Comparison of ENCODE assay signal across 8 cellular contexts in the genomic region with DNA sequence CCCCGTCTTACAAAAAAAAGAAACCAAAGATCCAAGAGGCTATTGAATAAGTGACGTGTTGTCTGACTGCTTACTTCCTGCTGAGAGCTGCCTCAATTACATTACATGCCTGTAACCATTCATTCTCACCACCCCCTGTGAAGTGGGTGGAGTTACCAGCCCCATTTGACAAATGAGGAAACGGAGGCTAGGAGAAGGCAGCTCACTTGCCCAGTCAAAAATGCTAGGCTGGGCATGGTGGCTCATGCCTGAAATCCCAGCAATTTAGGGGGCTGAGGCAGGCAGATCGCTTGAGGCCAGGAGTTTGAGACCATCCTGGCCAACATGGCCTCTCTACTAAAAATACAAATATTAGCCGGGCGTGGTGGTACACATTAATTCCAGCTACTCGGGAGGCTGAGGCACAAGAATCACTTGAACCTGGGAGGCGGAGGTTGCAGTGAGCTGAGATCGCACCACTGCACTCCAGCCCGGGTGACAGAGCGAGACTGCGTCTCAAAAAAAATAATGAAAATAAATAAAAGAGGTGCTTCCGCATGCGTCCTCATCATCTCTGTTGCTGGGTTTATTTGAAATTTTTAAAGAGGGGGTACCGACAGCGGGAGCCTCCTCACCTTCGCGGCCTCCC. TPM values are rescaled to one million over a fixed set of nuclear protein-coding genes. Genes with fewer than 3 reads are reported as not detected.
A peak's percentile ranks its signal among the peaks of the same experiment; 100 is the strongest.
DNase-seq lines count a peak whose midpoint lies in the region; ATAC-seq, FAIRE-seq and TF ChIP-seq lines count a peak whose summit lies in the region.

No MANE protein-coding gene starts in this region.

- peaks cover 29 to 85% (median 48%) of the 10 kb centered on the region in 11 experiments; a peak in 21 of 22 replicates for H4K20me1 ChIP-seq in BLaER1 treated with 17β-estradiol and CSF1 and Interleukin-3, amounts not matched to agents 10 nM and 100 nM
- H4K20me1 ChIP-seq in GM23338 (replicated peaks; ENCODE audit: insufficient read depth): peaks cover 10% of the 10 kb centered on the region; the same call in 1 of the 2 replicates

- peak overlapping the region; percentile 80 to 98 (median 92) for H3K4me3 ChIP-seq in BLaER1 treated with 17β-estradiol and CSF1 and Interleukin-3, amounts not matched to agents 10 nM and 100 nM
- H3K4me3 ChIP-seq in GM23338 (peak overlapping the region; percentile 93), tibial artery (peak overlapping the region; percentile 66 to 76)

- H3K9ac ChIP-seq in BLaER1 treated with 17β-estradiol and CSF1 and Interleukin-3, amounts not matched to agents 10 nM and 100 nM: peak overlapping the region; percentile 89 to 98 (median 92)

- peaks cover 3% of the 10 kb centered on the region; the same call in 1 of the 3 replicates for H3K9me3 Mint-ChIP-seq in GM23338
- H3K9me3 Mint-ChIP-seq in neural crest cell: no peaks in the 10 kb centered on the region

- H3K79me2 ChIP-seq in GM23338 (replicated peaks; ENCODE audit: insufficient read depth): peaks cover 68% of the 10 kb centered on the region

- peak overlapping the region; percentile 73 to 98 (median 93); a peak in 21 of 22 replicates for H3K27ac ChIP-seq in BLaER1 treated with 17β-estradiol and CSF1 and Interleukin-3, amounts not matched to agents 10 nM and 100 nM
- H3K27ac ChIP-seq in GM23338 (ENCODE audit: low read depth) (peak overlapping the region; percentile 78), tibial artery (peak overlapping the region; percentile 62 to 65)

- H3K4me1 Mint-ChIP-seq in GM23338: peaks cover 44% of the 10 kb centered on the region
- H3K4me1 Mint-ChIP-seq in neural crest cell: peaks cover 44% of the 10 kb centered on the region

- peak overlapping the region; percentile 97 for H3K4me3 Mint-ChIP-seq in GM23338
- H3K4me3 Mint-ChIP-seq in neural crest cell: peak overlapping the region; percentile 95

- H3K27me3 Mint-ChIP-seq in GM23338 (ENCODE audit: insufficient read depth, low read depth, poor library complexity): peaks cover 39% of the 10 kb centered on the region
- H3K27me3 Mint-ChIP-seq in neural crest cell (ENCODE audit: low read depth): peaks cover 2% of the 10 kb centered on the region

- H3K4me2 ChIP-seq in BLaER1 treated with 17β-estradiol and CSF1 and Interleukin-3, amounts not matched to agents 10 nM and 100 nM: peak overlapping the region; percentile 84 to 98 (median 97)
- H3K4me2 ChIP-seq in GM23338: peak overlapping the region; percentile 93

- H3F3A ChIP-seq in GM23338 (replicated peaks; ENCODE audit: low read depth): 0 out of 2 replicates have a peak, but pooled peaks cover 3% of the 10 kb centered on the region

- intact Hi-C loops in tibial artery (cut with DNase I; ENCODE audit: low total_unique reads): loop anchor here (5.0 kb wide), 1 partner anchor 166 kb away; the partner anchor contains the start of gene DOT1L

- H3K27me3 ChIP-seq in BLaER1 treated with 17β-estradiol and CSF1 and Interleukin-3, amounts not matched to agents 10 nM and 100 nM: peaks cover 0 to 14% (median 0%) of the 10 kb centered on the region in 11 experiments; a peak in 5 of 22 replicates
- H3K27me3 ChIP-seq in GM23338 (ENCODE audit: insufficient read depth) (no peaks in the 10 kb centered on the region), tibial artery (no peaks in the 10 kb centered on the region)

- no peaks in the 10 kb centered on the region for H3K9me3 ChIP-seq in BLaER1 treated with 17β-estradiol and CSF1 and Interleukin-3, amounts not matched to agents 10 nM and 100 nM (replicated peaks in 1 of 11)
- no peaks in the 10 kb centered on the region for H3K9me3 ChIP-seq in tibial artery

- H3K36me3 ChIP-seq in BLaER1 treated with 17β-estradiol and CSF1 and Interleukin-3, amounts not matched to agents 10 nM and 100 nM: peaks cover 7 to 29% (median 13%) of the 10 kb centered on the region in 11 experiments; a peak in 19 of 22 replicates
- no peaks in the 10 kb centered on the region for H3K36me3 ChIP-seq in GM23338 (ENCODE audit: insufficient read depth)
- H3K36me3 ChIP-seq in tibial artery: peaks cover 4 to 34% (median 27%) of the 10 kb centered on the region in 3 donors

- FAIRE-seq in urothelium cell line (lab: Jason Lieb, UNC): no peak

- DNase-seq in GM23338 (ENCODE audit: low spot score) (peak; percentile 82), NOMO-1 treated with DMSO at 0.1 percent for 48 hours (lab: John Stamatoyannopoulos, UW; ENCODE audit: unreplicated experiment) (peak; percentile 87), activated T-cell treated with anti-CD3 and anti-CD28 coated beads for 48 hours (ENCODE audit: low read depth) (peak; percentile 46), fibroblast of peridontal ligament (ENCODE audit: extremely low read depth) (peak; percentile 66), neural crest cell (ENCODE audit: low read depth, low spot score) (no peak), tibial artery (peak in 1 of 2 donors; percentile 35), urothelium cell line (ENCODE audit: low spot score) (no peak)

- H3K36me3 Mint-ChIP-seq in GM23338 (ENCODE audit: low read depth) (peaks cover 31% of the 10 kb centered on the region), neural crest cell (ENCODE audit: low read depth) (no peaks in the 10 kb centered on the region)

- no peaks in the 10 kb centered on the region for H3K9me2 ChIP-seq in GM23338 (ENCODE audit: insufficient read depth)

- H3K4me1 ChIP-seq in BLaER1 treated with 17β-estradiol and CSF1 and Interleukin-3, amounts not matched to agents 10 nM and 100 nM: peaks cover 76 to 89% (median 84%) of the 10 kb centered on the region in 10 experiments
- H3K4me1 ChIP-seq in GM23338 (ENCODE audit: insufficient read depth) (peaks cover 21% of the 10 kb centered on the region), tibial artery (peaks cover 0 to 63% (median 37%) of the 10 kb centered on the region in 4 donors)

- H3K27ac Mint-ChIP-seq in GM23338: peak overlapping the region; percentile 97
- H3K27ac Mint-ChIP-seq in neural crest cell (ENCODE audit: unreplicated experiment): peak overlapping the region; percentile 98

- ATAC-seq in GM23338: peak; percentile 60

- TF ChIP-seq CTCF in GM23338 (conservative IDR thresholded peaks at IDR 0.05; ENCODE audit: low read depth in 2 of 2): no peak
- no peak for TF ChIP-seq CTCF in neural crest cell (conservative IDR thresholded peaks at IDR 0.05)
- no peak for TF ChIP-seq CTCF in tibial artery (IDR thresholded peaks at IDR 0.05)

- peak overlapping the region; percentile 93 for H2AFZ ChIP-seq in GM23338

RNA-seq across cellular contexts. Expression of gene LSM7, which starts 0.5 kb away (rescaled TPM):
- 197 and 299 TPM in 2 replicates for total RNA-seq in GM23338 (2014; rRNA removed; shearing (Covaris generic))
- polyA plus RNA-seq in GM23338 (2016; fragmentation: Nextera tagmentation; extraction: Ambion mirVana): 409 and 434 TPM in 2 replicates
- 191 and 198 TPM in 2 replicates for total RNA-seq in neural crest cell

RNA-seq across cellular contexts. Expression of gene SPPL2B, which starts 0.6 kb away (rescaled TPM):
- 51.0 and 53.3 TPM in 2 replicates for total RNA-seq in GM23338 (2014; rRNA removed; shearing (Covaris generic))
- polyA plus RNA-seq in GM23338 (2016; fragmentation: Nextera tagmentation; extraction: Ambion mirVana): 21.1 and 23.5 TPM in 2 replicates
- total RNA-seq in neural crest cell: 117 and 119 TPM in 2 replicates

RNA-seq across cellular contexts. Expression of gene LINGO3, which starts 19.9 kb away (rescaled TPM):
- 0.45 and 1.9 TPM in 2 replicates for total RNA-seq in GM23338 (2014; rRNA removed; shearing (Covaris generic))
- polyA plus RNA-seq in GM23338 (2016; fragmentation: Nextera tagmentation; extraction: Ambion mirVana): 0.29 and 0.40 TPM in 2 replicates
- total RNA-seq in neural crest cell: not detected in 2 replicates

RNA-seq across cellular contexts. Expression of gene TMPRSS9, which starts 32.2 kb away (rescaled TPM):
- 0.16 and 0.28 TPM in 2 replicates for total RNA-seq in GM23338 (2014; rRNA removed; shearing (Covaris generic))
- 0.05 and 0.38 TPM in 2 replicates for polyA plus RNA-seq in GM23338 (2016; fragmentation: Nextera tagmentation; extraction: Ambion mirVana)
- total RNA-seq in neural crest cell: 0.12 TPM in 1 of 2 replicates, not detected in the other

RNA-seq across cellular contexts. Expression of gene PEAK3, which starts 45.9 kb away (rescaled TPM):
- not detected in 2 replicates for total RNA-seq in GM23338 (2014; rRNA removed; shearing (Covaris generic))
- not detected in 2 replicates for polyA plus RNA-seq in GM23338 (2016; fragmentation: Nextera tagmentation; extraction: Ambion mirVana)
- not detected in 2 replicates for total RNA-seq in neural crest cell

Comparison
In these comparisons a context has a peak if more than half of its experiments do, and no peak if none do; other contexts are left out.
1. DNase-seq: peak in GM23338 (single experiment), NOMO-1 treated with DMSO at 0.1 percent for 48 hours (single experiment), activated T-cell treated with anti-CD3 and anti-CD28 coated beads for 48 hours (single experiment) and fibroblast of peridontal ligament (single experiment); none in neural crest cell (single experiment) and urothelium cell line (single experiment).
2. Peak in every context shown above with its lines, with median percentiles within 50 percentile points of each other: H3K27ac ChIP-seq and H3K4me3 ChIP-seq.